ENCODE assay signal across 9 cellular contexts in genomic region chr19:46744005-46744691, GRCh38. TPM values are rescaled to one million over a fixed set of nuclear protein-coding genes. Genes with fewer than 3 reads are reported as not detected.
DNase-seq lines count a peak whose midpoint lies in the region; ATAC-seq and TF ChIP-seq lines count a peak whose summit lies in the region.
"Had no signal": no experiment of that assay in that cellular context is flagged by ENCODE, and none has a peak within 500 bp of the region (broad histone marks: within the 10 kb centered on the region; RNA-seq: fewer than 3 reads in every experiment).

No MANE protein-coding gene starts in this region.

- TF ChIP-seq CTCF in dorsolateral prefrontal cortex (IDR thresholded peaks at IDR 0.05 in 54 of 56, conservative IDR thresholded peaks at IDR 0.05 in 2 of 56; ENCODE audit: low read depth in 1 of 56, partially characterized antibody in 56 of 56) (no peak), osteoblast (IDR thresholded peaks at IDR 0.05; ENCODE audit: extremely low read depth, low read depth, low read length) (no peak)

- peaks cover 14% of the 10 kb centered on the region for H3K4me1 ChIP-seq in NT2/D1 (ENCODE audit: insufficient read depth, insufficient read length)
- peaks cover 15% of the 10 kb centered on the region for H3K4me1 ChIP-seq in osteoblast (ENCODE audit: insufficient read depth, low read length)

- ATAC-seq in HG02840 (IDR thresholded peaks at IDR 0.05; ENCODE audit: low FRiP score, unreplicated experiment) (no peak), GM18502 (IDR thresholded peaks at IDR 0.05; ENCODE audit: poor library complexity, unreplicated experiment) (no peak)

- peaks cover 53% of the 10 kb centered on the region for H4K20me1 ChIP-seq in osteoblast (ENCODE audit: insufficient read depth, low read length)

- H3K4me3 ChIP-seq in GM08714 (ENCODE audit: low read length) = peak overlapping the region; percentile 98; the same call in 1 of the 2 replicates
- peak overlapping the region; percentile 9 for H3K4me3 ChIP-seq in NT2/D1 (ENCODE audit: insufficient read length, low read depth)
- H3K4me3 ChIP-seq in dorsolateral prefrontal cortex = peak overlapping the region in 56 of 59 donors; percentile 69 to 100 (median 96)
- no peak overlapping the region for H3K4me3 ChIP-seq in osteoblast (ENCODE audit: insufficient read depth, low read length)

- H3K9me3 ChIP-seq in NT2/D1 (ENCODE audit: insufficient read depth, low read length) = no peaks in the 10 kb centered on the region
- no peaks in the 10 kb centered on the region for H3K9me3 ChIP-seq in osteoblast (ENCODE audit: low read depth, low read length)

- no peaks in the 10 kb centered on the region for H3K27me3 ChIP-seq in NT2/D1 (ENCODE audit: insufficient read depth, insufficient read length)
- H3K27me3 ChIP-seq in dorsolateral prefrontal cortex = no peaks in the 10 kb centered on the region
- H3K27me3 ChIP-seq in osteoblast (ENCODE audit: insufficient read depth, low read length) = no peaks in the 10 kb centered on the region

- intact Hi-C loops in dorsolateral prefrontal cortex (cut with DNase I) = loop anchor here in 1 of 2 donors (2.0 kb wide), 1 partner anchor 143 kb away; the partner anchor contains the start of gene CALM3

- H3K27ac ChIP-seq in dorsolateral prefrontal cortex = peak overlapping the region in 40 of 59 donors; percentile 4 to 95 (median 48)
- H3K27ac ChIP-seq in osteoblast (ENCODE audit: low read depth, low read length) = no peak overlapping the region

- DNase-seq in NT2/D1 (ENCODE audit: low read depth, low spot score) = no peak
- DNase-seq in dorsolateral prefrontal cortex = no peak
- peak; percentile 83 for DNase-seq in osteoblast (ENCODE audit: insufficient read length, low spot score, missing footprints)
- DNase-seq in hepatic stellate cell (ENCODE audit: low spot score) = no peak
- DNase-seq: activated CD4-positive, alpha-beta T cell treated with anti-CD3 and anti-CD28 coated beads, Interleukin-2, amount 50 U/mL, for 48 hours; left colon had no signal

- peaks cover 77% of the 10 kb centered on the region for H3K79me2 ChIP-seq in osteoblast (ENCODE audit: insufficient read depth, low read length)

- no peak overlapping the region for H2AFZ ChIP-seq in osteoblast (ENCODE audit: low read length)

- peak overlapping the region; percentile 87 for H3K4me2 ChIP-seq in osteoblast (ENCODE audit: insufficient read depth, low read length)

- H3K9ac ChIP-seq in NT2/D1 (ENCODE audit: insufficient read length, low read depth) = no peak overlapping the region

- H3K36me3 ChIP-seq in NT2/D1 (ENCODE audit: insufficient read depth, insufficient read length, low read length) (peaks cover 48% of the 10 kb centered on the region), osteoblast (ENCODE audit: insufficient read depth, low read length) (peaks cover 19% of the 10 kb centered on the region)

RNA-seq across cellular contexts. Expression of gene FKRP, which starts 1.7 kb away (rescaled TPM):
- total RNA-seq in dorsolateral prefrontal cortex = 10 to 100 TPM; 18.2 to 45.4 (median 30.5) TPM
- total RNA-seq in osteoblast = 18.0 and 18.5 TPM in 2 replicates

RNA-seq across cellular contexts. Expression of gene STRN4, which starts 2.1 kb away (rescaled TPM):
- total RNA-seq in dorsolateral prefrontal cortex (100 to 1,000 TPM in 19 of 120 experiments, 10 to 100 TPM in 101; 69.7 to 119 (median 86.8) TPM), osteoblast (56.3 and 56.5 TPM in 2 replicates)

RNA-seq across cellular contexts. Expression of gene PRKD2, which starts 27.2 kb away (rescaled TPM):
- total RNA-seq in dorsolateral prefrontal cortex (10 to 100 TPM in 104 of 120 experiments, 1 to 10 TPM in 16; 6.8 to 37.3 (median 13.5) TPM), osteoblast (9.0 and 9.4 TPM in 2 replicates)

RNA-seq across cellular contexts. Expression of gene SLC1A5, which starts 44.2 kb away (rescaled TPM):
- total RNA-seq in dorsolateral prefrontal cortex (10 to 100 TPM in 9 of 120 experiments, 1 to 10 TPM in 110, under 1 TPM in 1; 0.79 to 17.1 (median 4.6) TPM), osteoblast (274 and 354 TPM in 2 replicates)
